1 cellular context compared by ENCODE assay signal in the genomic region with DNA sequence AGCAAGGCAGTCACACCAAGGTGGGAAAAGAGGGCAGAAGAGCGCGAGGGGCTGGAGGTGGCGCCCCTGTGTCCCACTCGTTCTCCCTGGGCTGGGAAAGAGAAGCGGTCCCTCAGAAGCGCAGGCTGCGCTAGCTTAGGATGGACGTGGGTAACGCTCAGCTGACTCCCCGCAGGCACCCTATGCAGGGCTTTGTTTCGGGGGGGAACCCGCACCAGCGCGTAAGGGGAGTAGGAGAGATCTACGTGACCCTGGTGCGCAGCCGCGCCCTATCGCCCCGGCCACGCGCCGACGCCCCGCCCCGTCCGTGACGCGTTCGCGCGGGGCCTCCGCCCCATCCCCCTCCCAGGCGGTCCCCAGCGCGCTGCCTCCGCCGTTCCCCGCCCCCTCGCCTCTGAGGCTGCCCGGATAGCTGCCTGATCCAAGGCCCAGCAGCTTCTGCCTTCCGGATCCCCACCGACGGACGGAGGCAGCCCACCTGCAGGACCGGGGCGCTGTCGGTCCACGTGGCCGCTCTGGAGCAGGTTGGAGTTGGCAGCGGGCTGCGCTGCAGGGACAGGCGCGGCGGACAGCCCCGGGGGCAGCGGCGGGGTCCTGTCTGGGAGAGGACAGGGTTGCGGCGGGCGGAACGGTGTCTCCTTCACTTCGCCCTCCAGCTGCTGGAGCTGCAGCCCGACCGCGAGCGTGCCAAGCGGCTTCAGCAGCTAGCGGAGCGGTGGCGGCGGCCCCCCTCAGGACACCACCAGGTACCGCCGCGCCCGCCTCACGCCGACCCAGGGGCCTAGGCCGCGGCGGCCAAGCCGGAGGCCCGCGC.
A peak's percentile ranks its signal among the peaks of the same experiment; 100 is the strongest.
TF ChIP-seq lines count a peak whose summit lies in the region.

A gene with protein sequence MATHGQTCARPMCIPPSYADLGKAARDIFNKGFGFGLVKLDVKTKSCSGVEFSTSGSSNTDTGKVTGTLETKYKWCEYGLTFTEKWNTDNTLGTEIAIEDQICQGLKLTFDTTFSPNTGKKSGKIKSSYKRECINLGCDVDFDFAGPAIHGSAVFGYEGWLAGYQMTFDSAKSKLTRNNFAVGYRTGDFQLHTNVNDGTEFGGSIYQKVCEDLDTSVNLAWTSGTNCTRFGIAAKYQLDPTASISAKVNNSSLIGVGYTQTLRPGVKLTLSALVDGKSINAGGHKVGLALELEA (plus strand): TSS at position 604 of the 814 bp plus-strand sequence. CDS start 363 bp downstream, outside the sequence.

TF ChIP-seq in K562, 482 proteins besides CTCF, POLR2A, EP300 and RAD21 (continued from another document and continues in another):
- TF ChIP-seq, protein P1, sequence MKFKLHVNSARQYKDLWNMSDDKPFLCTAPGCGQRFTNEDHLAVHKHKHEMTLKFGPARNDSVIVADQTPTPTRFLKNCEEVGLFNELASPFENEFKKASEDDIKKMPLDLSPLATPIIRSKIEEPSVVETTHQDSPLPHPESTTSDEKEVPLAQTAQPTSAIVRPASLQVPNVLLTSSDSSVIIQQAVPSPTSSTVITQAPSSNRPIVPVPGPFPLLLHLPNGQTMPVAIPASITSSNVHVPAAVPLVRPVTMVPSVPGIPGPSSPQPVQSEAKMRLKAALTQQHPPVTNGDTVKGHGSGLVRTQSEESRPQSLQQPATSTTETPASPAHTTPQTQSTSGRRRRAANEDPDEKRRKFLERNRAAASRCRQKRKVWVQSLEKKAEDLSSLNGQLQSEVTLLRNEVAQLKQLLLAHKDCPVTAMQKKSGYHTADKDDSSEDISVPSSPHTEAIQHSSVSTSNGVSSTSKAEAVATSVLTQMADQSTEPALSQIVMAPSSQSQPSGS (CRISPR knock-in tag; IDR thresholded peaks at IDR 0.05) = no peak
- TF ChIP-seq SRSF3 (IDR thresholded peaks at IDR 0.05; ENCODE audit: insufficient read depth, low read length) (no peak), ZNF766 (CRISPR knock-in tag; conservative IDR thresholded peaks at IDR 0.05) (peak; percentile 70), CXXC5 (CRISPR knock-in tag; IDR thresholded peaks at IDR 0.05) (peak; percentile 91), THRAP3 (IDR thresholded peaks at IDR 0.05; ENCODE audit: borderline replicate concordance) (no peak), NCOA1 (IDR thresholded peaks at IDR 0.05; ENCODE audit: low read depth) (no peak; the same call in 1 of the 2 replicates), GTF2F1 (IDR thresholded peaks at IDR 0.05; ENCODE audit: low read depth, low read length) (peak; percentile 86), NR2F6 (CRISPR knock-in tag; IDR thresholded peaks at IDR 0.05) (no peak; the same call in 1 of the 2 replicates), HMGN3 (IDR thresholded peaks at IDR 0.05; ENCODE audit: borderline replicate concordance, extremely low read depth, insufficient read length, low read depth, low read length) (peak; percentile 40), SIX5 (IDR thresholded peaks at IDR 0.05; ENCODE audit: borderline replicate concordance in 1 of 2, insufficient read depth in 1 of 2, low read depth in 1 of 2, low read length in 2 of 2) (no peak), RBBP5 (IDR thresholded peaks at IDR 0.05; ENCODE audit: borderline replicate concordance, insufficient read depth, low read length, poor library complexity, severe bottlenecking) (peak; percentile 98), FOXM1 (IDR thresholded peaks at IDR 0.05; ENCODE audit: low read depth) (peak; percentile 65; the same call in 1 of the 2 replicates), FOXM1 (CRISPR knock-in tag; IDR thresholded peaks at IDR 0.05; ENCODE audit: low read depth) (peak; percentile 29; the same call in 1 of the 2 replicates), TBL1XR1 (IDR thresholded peaks at IDR 0.05; ENCODE audit: low read length in 2 of 2) (peak; percentile 65 to 83; a peak in 3 of 4 replicates), MED1 (CRISPR knock-in tag; IDR thresholded peaks at IDR 0.05; ENCODE audit: borderline replicate concordance) (no peak), TCF7 (IDR thresholded peaks at IDR 0.05; ENCODE audit: borderline replicate concordance) (peak; percentile 24; the same call in 1 of the 2 replicates), DIDO1 (tag; IDR thresholded peaks at IDR 0.05; ENCODE audit: low read depth) (peak; percentile 71; the same call in 1 of the 2 replicates), ZBTB8A (IDR thresholded peaks at IDR 0.05; ENCODE audit: partially characterized antibody) (no peak), PHTF2 (CRISPR knock-in tag; IDR thresholded peaks at IDR 0.05) (no peak), ZC3H4 (CRISPR knock-in tag; IDR thresholded peaks at IDR 0.05; ENCODE audit: borderline replicate concordance) (no peak), EHMT2 (IDR thresholded peaks at IDR 0.05) (no peak), ZNF41 (CRISPR knock-in tag; conservative IDR thresholded peaks at IDR 0.05) (no peak), MEF2A (IDR thresholded peaks at IDR 0.05; ENCODE audit: control insufficient read depth, low read depth, low read length) (no peak), RHOXF2B (CRISPR knock-in tag; conservative IDR thresholded peaks at IDR 0.05) (peak; percentile 69; the same call in 1 of the 2 replicates), MECOM (CRISPR knock-in tag; IDR thresholded peaks at IDR 0.05) (no peak), TAL1 (IDR thresholded peaks at IDR 0.05) (peak; percentile 59), TEAD4 (IDR thresholded peaks at IDR 0.05; ENCODE audit: low read length) (no peak), TEAD4 (CRISPR knock-in tag; IDR thresholded peaks at IDR 0.05; ENCODE audit: borderline replicate concordance) (peak; percentile 73; the same call in 1 of the 2 replicates), KLF13 (tag; IDR thresholded peaks at IDR 0.05; ENCODE audit: borderline replicate concordance, low read depth) (peak; percentile 94), ZNF282 (CRISPR knock-in tag; IDR thresholded peaks at IDR 0.05) (no peak), ZNF589 (CRISPR knock-in tag; IDR thresholded peaks at IDR 0.05; ENCODE audit: low read depth) (no peak), ZNF174 (CRISPR knock-in tag; IDR thresholded peaks at IDR 0.05) (no peak), RBM15 (IDR thresholded peaks at IDR 0.05; ENCODE audit: insufficient read depth, low read length) (no peak), ZNF668 (CRISPR knock-in tag; IDR thresholded peaks at IDR 0.05) (no peak), E2F3 (CRISPR knock-in tag; IDR thresholded peaks at IDR 0.05) (peak; percentile 58; the same call in 1 of the 2 replicates), CHD2 (IDR thresholded peaks at IDR 0.05; ENCODE audit: low read depth, low read length) (peak; percentile 80), KDM1A (IDR thresholded peaks at IDR 0.05) (no peak), HMG20B (CRISPR knock-in tag; IDR thresholded peaks at IDR 0.05) (no peak)
- TF ChIP-seq, protein P2, sequence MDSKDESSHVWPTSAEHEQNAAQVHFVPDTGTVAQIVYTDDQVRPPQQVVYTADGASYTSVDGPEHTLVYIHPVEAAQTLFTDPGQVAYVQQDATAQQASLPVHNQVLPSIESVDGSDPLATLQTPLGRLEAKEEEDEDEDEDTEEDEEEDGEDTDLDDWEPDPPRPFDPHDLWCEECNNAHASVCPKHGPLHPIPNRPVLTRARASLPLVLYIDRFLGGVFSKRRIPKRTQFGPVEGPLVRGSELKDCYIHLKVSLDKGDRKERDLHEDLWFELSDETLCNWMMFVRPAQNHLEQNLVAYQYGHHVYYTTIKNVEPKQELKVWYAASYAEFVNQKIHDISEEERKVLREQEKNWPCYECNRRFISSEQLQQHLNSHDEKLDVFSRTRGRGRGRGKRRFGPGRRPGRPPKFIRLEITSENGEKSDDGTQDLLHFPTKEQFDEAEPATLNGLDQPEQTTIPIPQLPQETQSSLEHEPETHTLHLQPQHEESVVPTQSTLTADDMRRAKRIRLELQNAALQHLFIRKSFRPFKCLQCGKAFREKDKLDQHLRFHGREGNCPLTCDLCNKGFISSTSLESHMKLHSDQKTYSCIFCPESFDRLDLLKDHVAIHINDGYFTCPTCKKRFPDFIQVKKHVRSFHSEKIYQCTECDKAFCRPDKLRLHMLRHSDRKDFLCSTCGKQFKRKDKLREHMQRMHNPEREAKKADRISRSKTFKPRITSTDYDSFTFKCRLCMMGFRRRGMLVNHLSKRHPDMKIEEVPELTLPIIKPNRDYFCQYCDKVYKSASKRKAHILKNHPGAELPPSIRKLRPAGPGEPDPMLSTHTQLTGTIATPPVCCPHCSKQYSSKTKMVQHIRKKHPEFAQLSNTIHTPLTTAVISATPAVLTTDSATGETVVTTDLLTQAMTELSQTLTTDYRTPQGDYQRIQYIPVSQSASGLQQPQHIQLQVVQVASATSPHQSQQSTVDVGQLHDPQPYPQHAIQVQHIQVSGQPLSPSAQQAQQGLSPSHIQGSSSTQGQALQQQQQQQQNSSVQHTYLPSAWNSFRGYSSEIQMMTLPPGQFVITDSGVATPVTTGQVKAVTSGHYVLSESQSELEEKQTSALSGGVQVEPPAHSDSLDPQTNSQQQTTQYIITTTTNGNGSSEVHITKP (IDR thresholded peaks at IDR 0.05; ENCODE audit: partially characterized antibody) = no peak
- TF ChIP-seq, protein P3, sequence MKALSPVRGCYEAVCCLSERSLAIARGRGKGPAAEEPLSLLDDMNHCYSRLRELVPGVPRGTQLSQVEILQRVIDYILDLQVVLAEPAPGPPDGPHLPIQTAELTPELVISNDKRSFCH (CRISPR knock-in tag; IDR thresholded peaks at IDR 0.05) = no peak
- TF ChIP-seq, protein P3 (tag; IDR thresholded peaks at IDR 0.05) = peak; percentile 64; the same call in 1 of the 2 replicates
- TF ChIP-seq, protein P4, sequence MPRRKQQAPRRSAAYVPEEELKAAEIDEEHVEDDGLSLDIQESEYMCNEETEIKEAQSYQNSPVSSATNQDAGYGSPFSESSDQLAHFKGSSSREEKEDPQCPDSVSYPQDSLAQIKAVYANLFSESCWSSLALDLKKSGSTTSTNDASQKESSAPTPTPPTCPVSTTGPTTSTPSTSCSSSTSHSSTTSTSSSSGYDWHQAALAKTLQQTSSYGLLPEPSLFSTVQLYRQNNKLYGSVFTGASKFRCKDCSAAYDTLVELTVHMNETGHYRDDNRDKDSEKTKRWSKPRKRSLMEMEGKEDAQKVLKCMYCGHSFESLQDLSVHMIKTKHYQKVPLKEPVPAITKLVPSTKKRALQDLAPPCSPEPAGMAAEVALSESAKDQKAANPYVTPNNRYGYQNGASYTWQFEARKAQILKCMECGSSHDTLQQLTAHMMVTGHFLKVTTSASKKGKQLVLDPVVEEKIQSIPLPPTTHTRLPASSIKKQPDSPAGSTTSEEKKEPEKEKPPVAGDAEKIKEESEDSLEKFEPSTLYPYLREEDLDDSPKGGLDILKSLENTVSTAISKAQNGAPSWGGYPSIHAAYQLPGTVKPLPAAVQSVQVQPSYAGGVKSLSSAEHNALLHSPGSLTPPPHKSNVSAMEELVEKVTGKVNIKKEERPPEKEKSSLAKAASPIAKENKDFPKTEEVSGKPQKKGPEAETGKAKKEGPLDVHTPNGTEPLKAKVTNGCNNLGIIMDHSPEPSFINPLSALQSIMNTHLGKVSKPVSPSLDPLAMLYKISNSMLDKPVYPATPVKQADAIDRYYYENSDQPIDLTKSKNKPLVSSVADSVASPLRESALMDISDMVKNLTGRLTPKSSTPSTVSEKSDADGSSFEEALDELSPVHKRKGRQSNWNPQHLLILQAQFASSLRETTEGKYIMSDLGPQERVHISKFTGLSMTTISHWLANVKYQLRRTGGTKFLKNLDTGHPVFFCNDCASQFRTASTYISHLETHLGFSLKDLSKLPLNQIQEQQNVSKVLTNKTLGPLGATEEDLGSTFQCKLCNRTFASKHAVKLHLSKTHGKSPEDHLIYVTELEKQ (CRISPR knock-in tag; IDR thresholded peaks at IDR 0.05) = no peak
- TF ChIP-seq, protein P5, sequence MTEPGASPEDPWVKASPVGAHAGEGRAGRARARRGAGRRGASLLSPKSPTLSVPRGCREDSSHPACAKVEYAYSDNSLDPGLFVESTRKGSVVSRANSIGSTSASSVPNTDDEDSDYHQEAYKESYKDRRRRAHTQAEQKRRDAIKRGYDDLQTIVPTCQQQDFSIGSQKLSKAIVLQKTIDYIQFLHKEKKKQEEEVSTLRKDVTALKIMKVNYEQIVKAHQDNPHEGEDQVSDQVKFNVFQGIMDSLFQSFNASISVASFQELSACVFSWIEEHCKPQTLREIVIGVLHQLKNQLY (CRISPR knock-in tag; conservative IDR thresholded peaks at IDR 0.05) = no peak
- TF ChIP-seq, protein P6, sequence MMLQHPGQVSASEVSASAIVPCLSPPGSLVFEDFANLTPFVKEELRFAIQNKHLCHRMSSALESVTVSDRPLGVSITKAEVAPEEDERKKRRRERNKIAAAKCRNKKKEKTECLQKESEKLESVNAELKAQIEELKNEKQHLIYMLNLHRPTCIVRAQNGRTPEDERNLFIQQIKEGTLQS (IDR thresholded peaks at IDR 0.05) = no peak
- TF ChIP-seq, protein P6 (CRISPR knock-in tag; conservative IDR thresholded peaks at IDR 0.05) = no peak
- TF ChIP-seq, protein P7, sequence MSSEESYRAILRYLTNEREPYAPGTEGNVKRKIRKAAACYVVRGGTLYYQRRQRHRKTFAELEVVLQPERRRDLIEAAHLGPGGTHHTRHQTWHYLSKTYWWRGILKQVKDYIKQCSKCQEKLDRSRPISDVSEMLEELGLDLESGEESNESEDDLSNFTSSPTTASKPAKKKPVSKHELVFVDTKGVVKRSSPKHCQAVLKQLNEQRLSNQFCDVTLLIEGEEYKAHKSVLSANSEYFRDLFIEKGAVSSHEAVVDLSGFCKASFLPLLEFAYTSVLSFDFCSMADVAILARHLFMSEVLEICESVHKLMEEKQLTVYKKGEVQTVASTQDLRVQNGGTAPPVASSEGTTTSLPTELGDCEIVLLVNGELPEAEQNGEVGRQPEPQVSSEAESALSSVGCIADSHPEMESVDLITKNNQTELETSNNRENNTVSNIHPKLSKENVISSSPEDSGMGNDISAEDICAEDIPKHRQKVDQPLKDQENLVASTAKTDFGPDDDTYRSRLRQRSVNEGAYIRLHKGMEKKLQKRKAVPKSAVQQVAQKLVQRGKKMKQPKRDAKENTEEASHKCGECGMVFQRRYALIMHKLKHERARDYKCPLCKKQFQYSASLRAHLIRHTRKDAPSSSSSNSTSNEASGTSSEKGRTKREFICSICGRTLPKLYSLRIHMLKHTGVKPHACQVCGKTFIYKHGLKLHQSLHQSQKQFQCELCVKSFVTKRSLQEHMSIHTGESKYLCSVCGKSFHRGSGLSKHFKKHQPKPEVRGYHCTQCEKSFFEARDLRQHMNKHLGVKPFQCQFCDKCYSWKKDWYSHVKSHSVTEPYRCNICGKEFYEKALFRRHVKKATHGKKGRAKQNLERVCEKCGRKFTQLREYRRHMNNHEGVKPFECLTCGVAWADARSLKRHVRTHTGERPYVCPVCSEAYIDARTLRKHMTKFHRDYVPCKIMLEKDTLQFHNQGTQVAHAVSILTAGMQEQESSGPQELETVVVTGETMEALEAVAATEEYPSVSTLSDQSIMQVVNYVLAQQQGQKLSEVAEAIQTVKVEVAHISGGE (CRISPR knock-in tag; IDR thresholded peaks at IDR 0.05) = peak in 1 of 3 experiments; percentile 74; a peak in 3 of 6 replicates
